Comparison of ENCODE assay signal across 21 cellular contexts in genomic region chr10:93280121-93280698, GRCh38.
A peak's percentile ranks its signal among the peaks of the same experiment; 100 is the strongest.
DNase-seq lines count a peak whose midpoint lies in the region; ATAC-seq, FAIRE-seq and TF ChIP-seq lines count a peak whose summit lies in the region.
"Had no signal": no experiment of that assay in that cellular context is flagged by ENCODE, and none has a peak within 500 bp of the region (broad histone marks: within the 10 kb centered on the region; RNA-seq: fewer than 3 reads in every experiment).

No MANE protein-coding gene starts in this region.

- H3K4me2 ChIP-seq in GM23338, result peak overlapping the region; percentile 36; the same call in 1 of the 2 replicates
- H3K4me2 ChIP-seq in Loucy (ENCODE audit: low read depth, low read length, poor library complexity, severe bottlenecking), result no peak overlapping the region
- H3K4me2 ChIP-seq in H1 (ENCODE audit: insufficient read depth in 1 of 2, low read depth in 2 of 2, low read length in 2 of 2), result peak overlapping the region; percentile 19 to 50
- peak overlapping the region; percentile 72 for H3K4me2 ChIP-seq in neural progenitor cell
- H3K4me2 ChIP-seq: PC-9 had no signal

- H3K27ac Mint-ChIP-seq in GM23338 (peak overlapping the region; percentile 97), neural progenitor cell (peak overlapping the region; percentile 53)
- H3K27ac Mint-ChIP-seq in activated CD8-positive, alpha-beta T cell treated with anti-CD3 and anti-CD28 coated beads for 36 hours, result no peak overlapping the region
- H3K27ac Mint-ChIP-seq: CD4-positive, alpha-beta T cell had no signal

- POLR2A ChIA-PET in H1 (lab: Charles Lee; ENCODE audit: partially characterized antibody), result interaction anchor here (0.7 to 3.8 kb wide), 8 partner anchors 8 to 59 kb away, joined by 3 to 43 read pairs (median 6); no protein-coding TSS in a partner anchor
- POLR2A ChIA-PET in activated CD8-positive, alpha-beta T cell treated with anti-CD3 and anti-CD28 coated beads for 36 hours (lab: Charles Lee), result no interaction called here

- no peak overlapping the region for H3K9ac ChIP-seq in Loucy (ENCODE audit: low read depth, low read length, poor library complexity, severe bottlenecking)
- H3K9ac ChIP-seq in H1 (replicated peaks in 1 of 4; ENCODE audit: extremely low read depth in 1 of 4, low read depth in 3 of 4, low read length in 3 of 4), result peak overlapping the region in 2 of 4 experiments; percentile 32 to 36; a peak in 3 of 7 replicates
- H3K9ac ChIP-seq in neural progenitor cell, result no peak overlapping the region

- H3K14ac ChIP-seq in H1 (ENCODE audit: insufficient read length), result peak overlapping the region; percentile 12

- H3K4me1 Mint-ChIP-seq in GM23338 (peaks cover 41% of the 10 kb centered on the region), neural progenitor cell (peaks cover 13% of the 10 kb centered on the region)
- H3K4me1 Mint-ChIP-seq in activated CD8-positive, alpha-beta T cell treated with anti-CD3 and anti-CD28 coated beads for 36 hours (ENCODE audit: low read depth), result no peaks in the 10 kb centered on the region

- H3K36me3 Mint-ChIP-seq in GM23338 (ENCODE audit: low read depth) (peaks cover 27% of the 10 kb centered on the region), neural progenitor cell (no peaks in the 10 kb centered on the region)
- H3K36me3 Mint-ChIP-seq in activated CD8-positive, alpha-beta T cell treated with anti-CD3 and anti-CD28 coated beads for 36 hours (ENCODE audit: low read depth), result no peaks in the 10 kb centered on the region

- peak overlapping the region; percentile 93 for H3K56ac ChIP-seq in H1 (replicated peaks; ENCODE audit: insufficient read length, low read depth, low read length)

- peak overlapping the region; percentile 99 for H4K91ac ChIP-seq in H1 (replicated peaks; ENCODE audit: insufficient read length, low read length)

- H3K9me3 Mint-ChIP-seq in GM23338 (peaks cover 6% of the 10 kb centered on the region; the same call in 1 of the 3 replicates), neural progenitor cell (peaks cover 2% of the 10 kb centered on the region)
- no peaks in the 10 kb centered on the region for H3K9me3 Mint-ChIP-seq in activated CD8-positive, alpha-beta T cell treated with anti-CD3 and anti-CD28 coated beads for 36 hours
- H3K9me3 Mint-ChIP-seq: CD4-positive, alpha-beta T cell had no signal

- peak in 1 of 2 experiments; percentile 52; a peak in 1 of 3 replicates for TF ChIP-seq POLR2A in H1 (IDR thresholded peaks at IDR 0.05; ENCODE audit: control extremely low read depth in 1 of 2, low read depth in 2 of 2, low read length in 2 of 2)

- no peaks in the 10 kb centered on the region for H3K23me2 ChIP-seq in H1 (ENCODE audit: low read depth, low read length)

- H2BK20ac ChIP-seq in H1 (ENCODE audit: low read length), result peak overlapping the region; percentile 99; the same call in 1 of the 2 replicates

- no peak for TF ChIP-seq RAD21 in H1 (IDR thresholded peaks at IDR 0.05 in 1 of 2, conservative IDR thresholded peaks at IDR 0.05 in 1 of 2; ENCODE audit: low read depth in 2 of 2, low read length in 2 of 2)

- no peak overlapping the region for H2AFZ ChIP-seq in GM23338
- H2AFZ ChIP-seq in Loucy (ENCODE audit: low read length), result 0 out of 2 replicates have a peak overlapping the region, but pooled peaks have one; percentile 49
- no peak overlapping the region for H2AFZ ChIP-seq in H1 (ENCODE audit: low read length)
- no peak overlapping the region for H2AFZ ChIP-seq in neural progenitor cell (replicated peaks)
- H2AFZ ChIP-seq: PC-9 had no signal

- no peak overlapping the region for H3K23ac ChIP-seq in H1 (ENCODE audit: insufficient read length)

- FAIRE-seq in H1 (lab: Jason Lieb, UNC), result no peak
- FAIRE-seq: A204.1, GM12891, GM19239 had no signal

- peak overlapping the region; percentile 75; the same call in 1 of the 2 replicates for H4K8ac ChIP-seq in H1 (ENCODE audit: extremely low read depth, insufficient read depth, low read length)

- WGBS in H1 (ENCODE audit: extremely low coverage in 1 of 2, insufficient coverage in 1 of 2, insufficient read length in 1 of 2, insufficient replicate concordance in 2 of 2, low coverage in 1 of 2, low lambda C conversion rate in 2 of 2, missing lambda C conversion rate in 1 of 2), 2 experiments, result 2% methylated on average over 6 of the region's 6 CpGs; no CpG with 5 or more reads in 1 of the 2 experiments

- H3K9me3 ChIP-seq in Loucy (ENCODE audit: insufficient read depth, low read depth, low read length) (no peaks in the 10 kb centered on the region), H1 (ENCODE audit: insufficient read depth in 2 of 2, low read depth in 1 of 2, low read length in 1 of 2) (no peaks in the 10 kb centered on the region), neural progenitor cell (ENCODE audit: low read depth) (no peaks in the 10 kb centered on the region)
- H3K9me3 ChIP-seq: BE2C had no signal

- peak overlapping the region; percentile 98 for H2BK12ac ChIP-seq in H1 (ENCODE audit: low read depth, low read length)

- H4K20me1 ChIP-seq in GM23338 (replicated peaks; ENCODE audit: insufficient read depth) (no peaks in the 10 kb centered on the region), Loucy (ENCODE audit: insufficient read depth, low read length, poor library complexity, severe bottlenecking) (no peaks in the 10 kb centered on the region), H1 (replicated peaks in 1 of 2; ENCODE audit: control insufficient read depth in 1 of 2, insufficient read depth in 2 of 2, low read length in 2 of 2) (no peaks in the 10 kb centered on the region), neural progenitor cell (ENCODE audit: low read depth) (peaks cover 13% of the 10 kb centered on the region)

- ATAC-seq in GM23338 (peak; percentile 67), GM21528 (IDR thresholded peaks at IDR 0.05; ENCODE audit: low FRiP score, unreplicated experiment) (no peak)
- ATAC-seq in activated CD8-positive, alpha-beta T cell treated with anti-CD3 and anti-CD28 coated beads for 36 hours, result no peak

- H3K27ac ChIP-seq in GM23338 (ENCODE audit: low read depth) (peak overlapping the region; percentile 98), H1 (ENCODE audit: low read depth, low read length) (peak overlapping the region; percentile 77), neural progenitor cell (peak overlapping the region; percentile 26)
- H3K27ac ChIP-seq: HL-60, PC-9 had no signal

- TF ChIP-seq EP300 in H1 (IDR thresholded peaks at IDR 0.05; ENCODE audit: borderline replicate concordance in 1 of 2, low read depth in 2 of 2, low read length in 2 of 2), result peak in 1 of 2 experiments; percentile 67; a peak in 1 of 3 replicates

- peak overlapping the region; percentile 100 for H2BK5ac ChIP-seq in H1 (ENCODE audit: low read depth, low read length)

- H3K4me3 ChIP-seq in GM23338 (peak overlapping the region; percentile 4; the same call in 1 of the 2 replicates), Loucy (ENCODE audit: low read length, poor library complexity, severe bottlenecking) (no peak overlapping the region), H1 (ENCODE audit: extremely low read depth in 1 of 4, insufficient read depth in 2 of 4, low read depth in 3 of 4, low read length in 4 of 4) (peak overlapping the region in 1 of 4 experiments; percentile 19; a peak in 2 of 8 replicates), neural progenitor cell (peak overlapping the region; percentile 17)
- H3K4me3 ChIP-seq: PC-9 had no signal

- H3K9me2 ChIP-seq in GM23338 (ENCODE audit: insufficient read depth) (no peaks in the 10 kb centered on the region; the same call in 1 of the 2 replicates), Loucy (replicated peaks; ENCODE audit: low read depth, low read length) (no peaks in the 10 kb centered on the region)

- TF ChIP-seq CTCF in GM23338 (conservative IDR thresholded peaks at IDR 0.05; ENCODE audit: low read depth in 2 of 2) (no peak), Loucy (conservative IDR thresholded peaks at IDR 0.05; ENCODE audit: low read length) (no peak), H1 (IDR thresholded peaks at IDR 0.05; ENCODE audit: control extremely low read depth in 1 of 3, insufficient read depth in 1 of 3, low read depth in 1 of 3, low read length in 3 of 3) (no peak), neural progenitor cell (IDR thresholded peaks at IDR 0.05) (no peak)
- TF ChIP-seq CTCF in activated CD8-positive, alpha-beta T cell treated with anti-CD3 and anti-CD28 coated beads for 36 hours (IDR thresholded peaks at IDR 0.05), result no peak

- peak overlapping the region; percentile 96 for H2AK5ac ChIP-seq in H1 (ENCODE audit: low read depth, low read length)

- no peaks in the 10 kb centered on the region for H3K27me3 ChIP-seq in GM23338 (ENCODE audit: insufficient read depth)
- no peaks in the 10 kb centered on the region for H3K27me3 ChIP-seq in Loucy (ENCODE audit: insufficient read depth, low read length, poor library complexity, severe bottlenecking)
- H3K27me3 ChIP-seq in H1 (replicated peaks in 1 of 4; ENCODE audit: control insufficient read depth in 3 of 4, extremely low read depth in 1 of 4, insufficient read depth in 3 of 4, low read length in 3 of 4), result no peaks in the 10 kb centered on the region
- H3K27me3 ChIP-seq in neural progenitor cell, result no peaks in the 10 kb centered on the region
- H3K27me3 ChIP-seq: BE2C had no signal

- intact Hi-C loops in activated CD8-positive, alpha-beta T cell treated with anti-CD3 and anti-CD28 coated beads for 36 hours (cut with micrococcal nuclease), result no loop called here

- H3K79me1 ChIP-seq in H1 (ENCODE audit: low read depth, low read length), result no peaks in the 10 kb centered on the region

- H3K79me2 ChIP-seq in GM23338 (replicated peaks; ENCODE audit: insufficient read depth), result 0 out of 2 replicates have a peak, but pooled peaks cover 3% of the 10 kb centered on the region
- no peaks in the 10 kb centered on the region for H3K79me2 ChIP-seq in Loucy (ENCODE audit: insufficient read depth, low read length)
- H3K79me2 ChIP-seq in H1 (ENCODE audit: control insufficient read depth in 1 of 2, insufficient read depth in 2 of 2, low read length in 2 of 2), result no peaks in the 10 kb centered on the region
- no peaks in the 10 kb centered on the region for H3K79me2 ChIP-seq in neural progenitor cell (ENCODE audit: low read depth)

- H3F3A ChIP-seq in GM23338 (replicated peaks; ENCODE audit: low read depth) (peaks cover 10% of the 10 kb centered on the region), Loucy (ENCODE audit: low read depth) (no peaks in the 10 kb centered on the region), neural progenitor cell (ENCODE audit: low read depth) (peaks cover 32% of the 10 kb centered on the region)

- DNase-seq in GM23338 (ENCODE audit: low spot score), result peak; percentile 78
- peak in 1 of 2 experiments; percentile 82 for DNase-seq in H1 (ENCODE audit: low read depth in 1 of 2, low spot score in 2 of 2)
- peak; percentile 28 for DNase-seq in neural progenitor cell (ENCODE audit: low spot score)
- no peak for DNase-seq in DMS53 (lab: John Stamatoyannopoulos, UW)
- DNase-seq in cerebellum (ENCODE audit: low spot score), result no peak
- DNase-seq in activated CD8-positive, alpha-beta T cell treated with anti-CD3 and anti-CD28 coated beads for 36 hours, result no peak
- DNase-seq: BE2C; Caco-2; CD4-positive, alpha-beta T cell; GOT3; NCI-H1105 treated with DMSO at 0.1 percent for 48 hours; NCI-H187 treated with DMSO at 0.1 percent for 48 hours; NCI-H345; NCI-H524 treated with DMSO at 0.1 percent for 48 hours; PC-9 had no signal

- H2BK120ac ChIP-seq in H1 (replicated peaks; ENCODE audit: low read depth, low read length), result peak overlapping the region; percentile 100

- H3K36me3 ChIP-seq in GM23338 (ENCODE audit: insufficient read depth), result no peaks in the 10 kb centered on the region
- H3K36me3 ChIP-seq in Loucy (ENCODE audit: insufficient read depth, low read length), result no peaks in the 10 kb centered on the region
- H3K36me3 ChIP-seq in H1 (ENCODE audit: control insufficient read depth in 2 of 4, insufficient read depth in 4 of 4, low read length in 3 of 4), result 0 out of 8 replicates have a peak, but pooled peaks cover 0 to 5% (median 0%) of the 10 kb centered on the region in 4 experiments
- H3K36me3 ChIP-seq in neural progenitor cell, result no peaks in the 10 kb centered on the region
- H3K36me3 ChIP-seq: BE2C had no signal

- peak overlapping the region; percentile 90 for H4K5ac ChIP-seq in H1 (ENCODE audit: insufficient read length, low read depth, low read length)

- H3K4ac ChIP-seq in H1 (replicated peaks; ENCODE audit: insufficient read length, low read depth, low read length), result peak overlapping the region; percentile 100

- peak overlapping the region; percentile 97 for H3K18ac ChIP-seq in H1 (ENCODE audit: extremely low read depth, low read length)

- H3K4me3 Mint-ChIP-seq in GM23338 (peak overlapping the region; percentile 8; the same call in 2 of the 3 replicates), neural progenitor cell (no peak overlapping the region)
- H3K4me3 Mint-ChIP-seq in activated CD8-positive, alpha-beta T cell treated with anti-CD3 and anti-CD28 coated beads for 36 hours, result no peak overlapping the region
- H3K4me3 Mint-ChIP-seq: CD4-positive, alpha-beta T cell had no signal

- H3K27me3 Mint-ChIP-seq in GM23338 (ENCODE audit: insufficient read depth, low read depth, poor library complexity) (peaks cover 17% of the 10 kb centered on the region), neural progenitor cell (ENCODE audit: insufficient read depth, low read depth) (peaks cover 6% of the 10 kb centered on the region)
- no peaks in the 10 kb centered on the region for H3K27me3 Mint-ChIP-seq in activated CD8-positive, alpha-beta T cell treated with anti-CD3 and anti-CD28 coated beads for 36 hours

- H3K4me1 ChIP-seq in GM23338 (ENCODE audit: insufficient read depth) (peaks cover 34% of the 10 kb centered on the region; the same call in 1 of the 2 replicates), Loucy (ENCODE audit: insufficient read depth, low read length, poor library complexity, severe bottlenecking) (peaks cover 9% of the 10 kb centered on the region), H1 (replicated peaks in 1 of 4; ENCODE audit: control insufficient read depth in 3 of 4, insufficient read depth in 4 of 4, low read length in 3 of 4) (peaks cover 7 to 20% (median 15%) of the 10 kb centered on the region in 4 experiments), neural progenitor cell (peaks cover 21% of the 10 kb centered on the region)
- H3K4me1 ChIP-seq: BE2C had no signal

- peak overlapping the region; percentile 46; the same call in 1 of the 2 replicates for H2BK15ac ChIP-seq in H1 (ENCODE audit: low read length)

- CTCF ChIA-PET in H1 (lab: Charles Lee; ENCODE audit: partially characterized antibody), result interaction anchor here (0.7 to 2.2 kb wide), 11 partner anchors 9 to 200 kb away, joined by 3 to 11 read pairs (median 3); no protein-coding TSS in a partner anchor
- CTCF ChIA-PET in activated CD8-positive, alpha-beta T cell treated with anti-CD3 and anti-CD28 coated beads for 36 hours (lab: Charles Lee), result interaction anchor here (0.7 to 1.3 kb wide), 3 partner anchors 15 to 164 kb away, joined by 3 read pairs; no protein-coding TSS in a partner anchor

Comparison
In these comparisons a context has a peak if more than half of its experiments do, and no peak if none do; other contexts are left out.
1. DNase-seq: peak in GM23338 (single experiment) and neural progenitor cell (single experiment); none in DMS53 (single experiment), cerebellum (single experiment) and activated CD8-positive, alpha-beta T cell treated with anti-CD3 and anti-CD28 coated beads for 36 hours (single experiment).
2. H3K27ac ChIP-seq: peak in every context shown above with its lines; median percentile 98 in GM23338; 77 in H1; 26 in neural progenitor cell.